Comparison of ENCODE assay signal across 26 cellular contexts in the genomic region with DNA sequence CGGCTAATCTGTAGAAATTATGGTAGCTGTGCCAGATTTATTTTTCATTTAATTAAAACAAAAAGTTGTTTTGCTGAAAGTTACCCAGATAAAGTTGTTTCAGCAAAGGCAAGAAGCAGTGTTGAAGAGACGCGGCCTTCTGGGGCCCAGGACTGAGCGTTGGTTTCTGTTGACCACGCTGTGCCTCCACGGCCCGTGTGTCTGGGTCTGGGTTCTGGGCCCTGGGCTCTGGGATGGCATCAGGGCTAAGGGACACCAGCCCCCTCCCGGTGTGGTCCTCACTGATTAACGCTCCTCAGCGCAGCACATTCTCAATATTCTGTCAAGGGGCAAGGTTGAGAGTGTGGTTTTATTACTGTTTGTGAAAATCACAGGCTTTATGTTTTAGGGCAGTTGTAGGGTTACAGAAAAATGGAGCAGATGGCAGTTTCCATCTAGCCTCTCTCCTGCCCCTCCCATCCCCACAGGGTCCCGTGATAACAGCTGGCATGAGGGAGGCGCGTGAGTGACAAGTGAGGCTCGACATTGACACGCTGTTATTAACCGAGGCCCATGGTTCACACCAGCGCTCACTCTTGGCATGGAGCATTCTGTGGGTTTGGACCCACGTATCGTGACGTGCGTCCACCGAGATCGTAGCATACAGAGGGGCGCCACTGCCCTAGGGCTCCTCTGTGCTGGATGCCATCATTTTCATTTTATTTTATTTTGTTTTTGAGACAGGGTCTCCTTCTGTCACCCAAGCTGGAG.
"Had no signal": no experiment of that assay in that cellular context is flagged by ENCODE, and none has a peak within 500 bp of the region (broad histone marks: within the 10 kb centered on the region; RNA-seq: fewer than 3 reads in every experiment).

No MANE protein-coding gene starts in this region.

- H3K27ac ChIP-seq: KMS-11, VCaP had no signal

- H3K27me3 ChIP-seq: MG63 had no signal

- H3K9me3 ChIP-seq: MG63 had no signal

- H3K4me2 ChIP-seq: KMS-11 had no signal

- DNase-seq: activated CD4-positive, alpha-beta memory T cell treated with anti-CD3 and anti-CD28 coated beads, Interleukin-2, amount 10 ng/mL, durations not matched to agents 7 days and 5 days; activated CD4-positive, alpha-beta T cell treated with anti-CD3 and anti-CD28 coated beads for 36 hours; activated CD4-positive, alpha-beta T cell treated with anti-CD3 and anti-CD28 coated beads, Interleukin-2, amount 50 U/mL, for 1 hour; activated gamma-delta T cell treated with Interleukin-2 at 50 U/mL for 16 hours; activated naive CD4-positive, alpha-beta T cell treated with anti-CD3 and anti-CD28 coated beads, Interleukin-2, amount 10 ng/mL, durations not matched to agents 7 days and 5 days; activated naive CD8-positive, alpha-beta T cell treated with anti-CD3 and anti-CD28 coated beads for 36 hours; activated T-cell treated with anti-CD3 and anti-CD28 coated beads for 4 hours; activated T-cell treated with anti-CD3 and anti-CD28 coated beads, Interleukin-2, amount 50 U/mL, for 48 hours; cerebellar nuclear complex; MG63; MV-4-11; NCI-H1092 treated with DMSO at 0.1 percent for 48 hours; NCI-H1417 treated with DMSO at 0.1 percent for 48 hours; NCI-H187; NCI-H2081; NCI-H2227 treated with DMSO at 0.1 percent for 48 hours; NCI-H446 treated with DMSO at 0.1 percent for 48 hours; PC-3; SHP77 treated with DMSO at 0.1 percent for 48 hours; T-cell; T-helper 2 cell; T1000 had no signal

- ATAC-seq: activated CD4-positive, alpha-beta T cell treated with anti-CD3 and anti-CD28 coated beads for 36 hours; PC-3; T-cell had no signal

- H3K36me3 ChIP-seq: MG63 had no signal

- FAIRE-seq: colon, RCC 7860 had no signal

- H3K9ac ChIP-seq: KMS-11 had no signal

- H3K4me3 ChIP-seq: MG63 had no signal
